16 cellular contexts compared by ENCODE assay signal in the genomic region with DNA sequence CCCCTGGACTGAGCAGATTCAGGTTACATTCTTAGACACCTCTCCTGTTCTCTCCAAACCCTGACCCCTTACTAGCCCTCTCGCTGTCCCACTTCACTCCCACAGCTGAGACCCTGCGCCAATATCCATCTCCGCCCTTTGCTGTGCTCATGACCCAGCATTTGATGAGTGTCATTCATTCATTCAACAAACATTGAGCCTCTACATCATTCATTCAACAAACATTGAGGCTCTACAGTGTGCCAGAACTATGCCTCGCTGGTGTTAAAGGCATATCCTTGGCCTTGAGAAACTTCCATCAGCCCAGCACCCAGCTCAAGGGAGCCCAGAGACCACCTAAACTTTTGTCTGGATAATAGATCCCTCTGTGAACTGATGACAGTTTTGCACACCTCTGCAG.
"Had no signal": no experiment of that assay in that cellular context is flagged by ENCODE, and none has a peak within 500 bp of the region (broad histone marks: within the 10 kb centered on the region; RNA-seq: fewer than 3 reads in every experiment).

No MANE protein-coding gene starts in this region.

- H3K9me3 ChIP-seq: adrenal gland, gastroesophageal sphincter, ovary, tibial artery had no signal

- H3K36me3 ChIP-seq: adrenal gland, gastroesophageal sphincter, ovary, tibial artery had no signal

- ATAC-seq: activated CD8-positive, alpha-beta T cell treated with anti-CD3 and anti-CD28 coated beads for 36 hours; activated T-helper 17 cell treated with anti-CD3 and anti-CD28 coated beads, Interleukin-2, amount 50 U/mL, for 72 hours; T-cell had no signal

- H3K4me3 ChIP-seq: adrenal gland, gastroesophageal sphincter, hepatocyte, ovary, tibial artery had no signal

- H3K4me2 ChIP-seq: hepatocyte had no signal

- DNase-seq: activated CD4-positive, alpha-beta T cell treated with anti-CD3 and anti-CD28 coated beads for 1 hour; activated CD8-positive, alpha-beta T cell treated with anti-CD3 and anti-CD28 coated beads for 36 hours; activated naive CD4-positive, alpha-beta T cell treated with anti-CD3 and anti-CD28 coated beads, Interleukin-2, amount 50 U/mL, for 16 hours; caudate nucleus; cortex of kidney; effector memory CD4-positive, alpha-beta T cell; ovary; stimulated activated CD4-positive, alpha-beta T cell treated with anti-CD3 and anti-CD28 coated beads, Interleukin-4, amount 100 ng/mL, for 4 hours; T-cell; T1000; tibial artery had no signal

- H3K79me2 ChIP-seq: hepatocyte had no signal

- H3K27ac ChIP-seq: epithelial cell of prostate, hepatocyte, ovary, tibial artery had no signal

- H2AFZ ChIP-seq: hepatocyte had no signal

- H3K27me3 ChIP-seq: adrenal gland, gastroesophageal sphincter, hepatocyte, tibial artery had no signal
